ENCODE assay signal across 26 cellular contexts in the genomic region with DNA sequence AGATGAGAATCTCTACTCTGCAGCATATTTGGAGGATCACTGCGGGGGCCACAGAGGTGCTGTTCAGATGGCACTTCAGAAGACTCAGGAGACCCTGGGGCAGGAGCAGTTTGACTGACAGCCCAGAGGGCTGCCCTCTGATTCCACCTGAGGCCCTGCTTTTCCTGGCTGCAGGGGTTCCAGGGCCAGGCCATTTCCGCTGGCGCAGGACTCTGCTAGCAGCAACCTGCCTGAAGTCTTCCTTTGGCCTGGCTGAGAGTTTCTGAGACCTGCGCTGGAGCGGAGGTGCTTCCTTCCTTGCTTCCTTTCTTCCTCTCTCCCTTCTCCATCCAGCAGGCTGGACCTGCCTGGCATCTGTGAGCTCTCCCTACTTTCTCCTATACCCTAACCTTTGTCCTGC. TPM values are rescaled to one million over a fixed set of nuclear protein-coding genes. Genes with fewer than 3 reads are reported as not detected.
"Had no signal": no experiment of that assay in that cellular context is flagged by ENCODE, and none has a peak within 500 bp of the region (broad histone marks: within the 10 kb centered on the region; RNA-seq: fewer than 3 reads in every experiment).

No MANE protein-coding gene starts in this region.

- H3K9me3 ChIP-seq: neutrophil, suprapubic skin, thyroid gland, upper lobe of right lung, vagina had no signal

- H3K4me3 ChIP-seq: coronary artery, suprapubic skin, thyroid gland, upper lobe of right lung, vagina had no signal

- H3K4me1 Mint-ChIP-seq: naive thymus-derived CD4-positive, alpha-beta T cell; stimulated activated effector memory CD8-positive, alpha-beta T cell treated with anti-CD3 and anti-CD28 coated beads, Interleukin-12 subunit alpha, Interleukin-12 subunit beta, amount 100 ng/mL, for 72 hours had no signal

- H3K27me3 ChIP-seq: neutrophil, suprapubic skin, thyroid gland, upper lobe of right lung, vagina had no signal

- H3K27ac Mint-ChIP-seq: endodermal cell; naive thymus-derived CD4-positive, alpha-beta T cell; stimulated activated effector memory CD8-positive, alpha-beta T cell treated with anti-CD3 and anti-CD28 coated beads, Interleukin-12 subunit alpha, Interleukin-12 subunit beta, amount 100 ng/mL, for 72 hours had no signal

- ATAC-seq: left colon; naive thymus-derived CD4-positive, alpha-beta T cell; stimulated activated effector memory CD8-positive, alpha-beta T cell treated with anti-CD3 and anti-CD28 coated beads, Interleukin-12 subunit alpha, Interleukin-12 subunit beta, amount 100 ng/mL, for 72 hours; stimulated activated naive CD8-positive, alpha-beta T cell treated with anti-CD3 and anti-CD28 coated beads, Interleukin-15, Interleukin-2, amounts not matched to agents 100 U/mL and 50 U/mL, for 24 hours; upper lobe of right lung had no signal

- H3K36me3 ChIP-seq: neutrophil, suprapubic skin, thyroid gland, upper lobe of right lung, vagina had no signal

- DNase-seq: effector CD4-positive, alpha-beta T cell; endodermal cell; foreskin melanocyte; hippocampal formation; left colon; mesendoderm; naive thymus-derived CD4-positive, alpha-beta T cell; right cardiac atrium; stimulated activated CD4-positive, alpha-beta T cell treated with anti-CD3 and anti-CD28 coated beads, Interleukin-4, amount 100 ng/mL, for 1 hour; stimulated activated CD8-positive, alpha-beta memory T cell treated with anti-CD3 and anti-CD28 coated beads, Interleukin-4, amount 100 ng/mL, for 48 hours; stimulated activated naive CD8-positive, alpha-beta T cell treated with anti-CD3 and anti-CD28 coated beads, Interleukin-15, Interleukin-2, amounts not matched to agents 100 U/mL and 50 U/mL, for 24 hours; thyroid gland had no signal

- H3K4me1 ChIP-seq: thyroid gland, upper lobe of right lung, vagina had no signal

- H3K4me3 Mint-ChIP-seq: endodermal cell; naive thymus-derived CD4-positive, alpha-beta T cell; stimulated activated effector memory CD8-positive, alpha-beta T cell treated with anti-CD3 and anti-CD28 coated beads, Interleukin-12 subunit alpha, Interleukin-12 subunit beta, amount 100 ng/mL, for 72 hours had no signal

- H3K9me3 Mint-ChIP-seq: endodermal cell; naive thymus-derived CD4-positive, alpha-beta T cell; stimulated activated effector memory CD8-positive, alpha-beta T cell treated with anti-CD3 and anti-CD28 coated beads, Interleukin-12 subunit alpha, Interleukin-12 subunit beta, amount 100 ng/mL, for 72 hours had no signal

- H3K27ac ChIP-seq: coronary artery, neutrophil, suprapubic skin, thyroid gland, upper lobe of right lung, vagina had no signal

- H3K36me3 Mint-ChIP-seq: naive thymus-derived CD4-positive, alpha-beta T cell; stimulated activated effector memory CD8-positive, alpha-beta T cell treated with anti-CD3 and anti-CD28 coated beads, Interleukin-12 subunit alpha, Interleukin-12 subunit beta, amount 100 ng/mL, for 72 hours had no signal

RNA-seq across cellular contexts. Expression of gene PCSK9, which starts 11.8 kb away (rescaled TPM):
- total RNA-seq: lung microvascular endothelial cell; mononuclear cell; naive thymus-derived CD4-positive, alpha-beta T cell; right cardiac atrium; thyroid gland had no signal
- polyA plus RNA-seq: naive thymus-derived CD4-positive, alpha-beta T cell; neural cell had no signal

RNA-seq across cellular contexts. Expression of gene BSND, which starts 52.4 kb away (rescaled TPM):
- total RNA-seq: dermis microvascular lymphatic vessel endothelial cell, kidney epithelial cell, left colon, lung microvascular endothelial cell, mononuclear cell, osteocyte, right cardiac atrium, suprapubic skin, thyroid gland, upper lobe of right lung, vagina had no signal
- polyA plus RNA-seq: esophagus; liver; naive thymus-derived CD4-positive, alpha-beta T cell; neural cell; right cardiac atrium had no signal
